1 cellular context compared by ENCODE assay signal in genomic region chr1:245108251-245108650, GRCh38.
TF ChIP-seq lines count a peak whose summit lies in the region.

No MANE protein-coding gene starts in this region.

TF ChIP-seq in H1, 55 proteins besides CTCF, POLR2A, EP300 and RAD21 (continued from another document):
- TF ChIP-seq GTF2F1 (IDR thresholded peaks at IDR 0.05; ENCODE audit: borderline replicate concordance, low read depth, low read length): no peak
